Comparison of ENCODE assay signal across 39 cellular contexts in the genomic region with DNA sequence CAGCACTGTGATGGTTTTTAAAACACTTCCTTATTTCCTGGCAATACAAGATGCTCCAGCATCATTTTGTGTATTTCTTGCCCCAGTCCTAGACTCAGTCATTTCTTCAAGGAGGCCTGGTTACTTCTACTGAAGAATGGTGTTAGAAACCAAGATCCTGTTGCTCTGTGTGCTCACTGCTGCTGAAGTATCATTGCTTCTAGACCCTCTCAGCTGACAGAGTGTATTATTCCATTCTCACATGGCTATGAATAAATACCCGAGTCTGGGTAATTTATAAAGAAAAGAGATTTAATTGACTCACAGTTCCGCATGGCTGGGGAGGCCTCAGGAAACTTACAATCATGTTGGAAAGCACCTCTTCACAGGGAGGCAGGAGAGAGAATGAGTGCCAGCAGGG. TPM values are rescaled to one million over a fixed set of nuclear protein-coding genes. Genes with fewer than 3 reads are reported as not detected.
"Had no signal": no experiment of that assay in that cellular context is flagged by ENCODE, and none has a peak within 500 bp of the region (broad histone marks: within the 10 kb centered on the region; RNA-seq: fewer than 3 reads in every experiment).

No MANE protein-coding gene starts in this region.

- H3K4me1 Mint-ChIP-seq: activated naive CD4-positive, alpha-beta T cell treated with anti-CD3 and anti-CD28 coated beads, Interleukin-2, amount 10 ng/mL, durations not matched to agents 7 days and 5 days; activated naive CD4-positive, alpha-beta T cell treated with anti-CD3 and anti-CD28 coated beads, Interleukin-2, amount 50 U/mL, for 24 hours; activated naive CD8-positive, alpha-beta T cell treated with anti-CD3 and anti-CD28 coated beads, Interleukin-2, amount 10 ng/mL, durations not matched to agents 7 days and 5 days had no signal

- H3K4me1 ChIP-seq: ascending aorta had no signal

- H3K27ac Mint-ChIP-seq: activated B cell treated with CpG ODN at 0.5 μM for 24 hours; activated CD4-positive, alpha-beta T cell treated with anti-CD3 and anti-CD28 coated beads, Interleukin-2, amount 10 ng/mL, durations not matched to agents 7 days and 5 days; activated CD8-positive, alpha-beta T cell treated with anti-CD3 and anti-CD28 coated beads for 36 hours; activated naive CD4-positive, alpha-beta T cell treated with anti-CD3 and anti-CD28 coated beads, Interleukin-2, amount 10 ng/mL, durations not matched to agents 7 days and 5 days; activated naive CD4-positive, alpha-beta T cell treated with anti-CD3 and anti-CD28 coated beads, Interleukin-2, amount 50 U/mL, for 24 hours; activated naive CD8-positive, alpha-beta T cell; activated naive CD8-positive, alpha-beta T cell treated with anti-CD3 and anti-CD28 coated beads, Interleukin-2, amount 10 ng/mL, durations not matched to agents 7 days and 5 days; activated naive CD8-positive, alpha-beta T cell treated with anti-CD3 and anti-CD28 coated beads, Interleukin-2, amount 50 U/mL, for 24 hours; activated T-helper 1 cell treated with anti-CD3 and anti-CD28 coated beads, Interleukin-12 subunit alpha, Interleukin-12 subunit beta, Interleukin-2, Interleukin-4 antibody, amounts not matched to agents 30 ng/mL and 10 ng/mL and 1 ng/mL, durations not matched to agents 14 hours and 24 hours and 36 hours; activated T-helper 2 cell treated with anti-CD3 and anti-CD28 coated beads, Interferon-gamma antibody, Interleukin-2, Interleukin-4, amounts not matched to agents 10 μg/mL and 5 μg/mL and 100 μg/mL, durations not matched to agents 14 hours and 24 hours and 36 hours; brain; T-helper 1 cell treated with Interleukin-12 subunit alpha and Interleukin-12 subunit beta and Interleukin-4 antibody, amounts not matched to agents 30 μg/mL and 1 μg/mL, for 36 hours; T-helper 2 cell treated with Interferon-gamma antibody and Interleukin-4, amounts not matched to agents 5 μg/mL and 100 μg/mL, for 36 hours had no signal

- H3K4me3 ChIP-seq: ascending aorta, cardiac muscle cell had no signal

- H3K36me3 ChIP-seq: ascending aorta, cardiac muscle cell had no signal

- H3K4me3 Mint-ChIP-seq: activated B cell treated with CpG ODN at 0.5 μM for 24 hours; activated CD4-positive, alpha-beta T cell treated with anti-CD3 and anti-CD28 coated beads, Interleukin-2, amount 10 ng/mL, durations not matched to agents 7 days and 5 days; activated CD8-positive, alpha-beta T cell treated with anti-CD3 and anti-CD28 coated beads for 36 hours; activated naive CD4-positive, alpha-beta T cell treated with anti-CD3 and anti-CD28 coated beads, Interleukin-2, amount 10 ng/mL, durations not matched to agents 7 days and 5 days; activated naive CD4-positive, alpha-beta T cell treated with anti-CD3 and anti-CD28 coated beads, Interleukin-2, amount 50 U/mL, for 24 hours; activated naive CD8-positive, alpha-beta T cell; activated naive CD8-positive, alpha-beta T cell treated with anti-CD3 and anti-CD28 coated beads, Interleukin-2, amount 10 ng/mL, durations not matched to agents 7 days and 5 days; activated naive CD8-positive, alpha-beta T cell treated with anti-CD3 and anti-CD28 coated beads, Interleukin-2, amount 50 U/mL, for 24 hours; activated T-cell treated with anti-CD3 and anti-CD28 coated beads, Interleukin-2, amount 50 U/mL, for 4 hours; activated T-helper 1 cell treated with anti-CD3 and anti-CD28 coated beads, Interleukin-12 subunit alpha, Interleukin-12 subunit beta, Interleukin-2, Interleukin-4 antibody, amounts not matched to agents 30 ng/mL and 10 ng/mL and 1 ng/mL, durations not matched to agents 14 hours and 24 hours and 36 hours; brain; central memory CD8-positive, alpha-beta T cell; T-helper 1 cell treated with Interleukin-12 subunit alpha and Interleukin-12 subunit beta and Interleukin-4 antibody, amounts not matched to agents 30 μg/mL and 1 μg/mL, for 36 hours; T-helper 2 cell treated with Interferon-gamma antibody and Interleukin-4, amounts not matched to agents 5 μg/mL and 100 μg/mL, for 36 hours had no signal

- H3K36me3 Mint-ChIP-seq: activated naive CD4-positive, alpha-beta T cell treated with anti-CD3 and anti-CD28 coated beads, Interleukin-2, amount 10 ng/mL, durations not matched to agents 7 days and 5 days; activated naive CD4-positive, alpha-beta T cell treated with anti-CD3 and anti-CD28 coated beads, Interleukin-2, amount 50 U/mL, for 24 hours; activated naive CD8-positive, alpha-beta T cell; activated naive CD8-positive, alpha-beta T cell treated with anti-CD3 and anti-CD28 coated beads, Interleukin-2, amount 10 ng/mL, durations not matched to agents 7 days and 5 days; brain had no signal

- H3K27me3 ChIP-seq: ascending aorta had no signal

- H3K27ac ChIP-seq: ascending aorta, cardiac muscle cell, VCaP had no signal

- ATAC-seq: activated CD8-positive, alpha-beta T cell treated with anti-CD3 and anti-CD28 coated beads for 36 hours; activated T-cell treated with anti-CD3 and anti-CD28 coated beads, Interleukin-2, amount 50 U/mL, for 4 hours had no signal

- H3K9me3 Mint-ChIP-seq: activated naive CD4-positive, alpha-beta T cell treated with anti-CD3 and anti-CD28 coated beads, Interleukin-2, amount 10 ng/mL, durations not matched to agents 7 days and 5 days; activated naive CD4-positive, alpha-beta T cell treated with anti-CD3 and anti-CD28 coated beads, Interleukin-2, amount 50 U/mL, for 24 hours; central memory CD8-positive, alpha-beta T cell had no signal

- FAIRE-seq: bronchial epithelial cell, TTC549 had no signal

- DNase-seq: activated B cell treated with CpG ODN at 0.5 μM for 24 hours; activated CD4-positive, alpha-beta T cell treated with anti-CD3 and anti-CD28 coated beads, Interleukin-2, amount 10 ng/mL, durations not matched to agents 7 days and 5 days; activated CD4-positive, CD25-positive, alpha-beta regulatory T cell treated with anti-CD3 and anti-CD28 coated beads, Interleukin-2, amount 50 U/mL, for 72 hours; activated CD8-positive, alpha-beta memory T cell treated with anti-CD3 and anti-CD28 coated beads, Interleukin-2, amount 50 U/mL, for 4 hours; activated CD8-positive, alpha-beta T cell treated with anti-CD3 and anti-CD28 coated beads for 36 hours; activated effector memory CD4-positive, alpha-beta T cell treated with Interleukin-2 at 50 U/mL for 16 hours; activated gamma-delta T cell; activated naive CD4-positive, alpha-beta T cell treated with anti-CD3 and anti-CD28 coated beads, Interleukin-2, amount 10 ng/mL, durations not matched to agents 7 days and 5 days; activated naive CD4-positive, alpha-beta T cell treated with Interleukin-2 at 50 U/mL for 16 hours; activated naive CD8-positive, alpha-beta T cell treated with anti-CD3 and anti-CD28 coated beads, Interleukin-2, amount 10 ng/mL, durations not matched to agents 7 days and 5 days; activated naive CD8-positive, alpha-beta T cell treated with anti-CD3 and anti-CD28 coated beads, Interleukin-2, amount 50 U/mL, for 24 hours; activated T-cell treated with anti-CD3 and anti-CD28 coated beads for 4 hours; activated T-cell treated with anti-CD3 and anti-CD28 coated beads, Interleukin-2, amount 50 U/mL, for 1 hour; activated T-cell treated with anti-CD3 and anti-CD28 coated beads, Interleukin-2, amount 50 U/mL, for 4 hours; activated T-cell treated with anti-CD3 and anti-CD28 coated beads, Interleukin-2, amount 50 U/mL, for 72 hours; amygdala; anterior cingulate cortex; caudate nucleus; cerebellar nuclear complex; SW 1271; T-helper 1 cell; T-helper 2 cell; T-helper 9 cell had no signal

- H3K9me3 ChIP-seq: ascending aorta had no signal

RNA-seq across cellular contexts. Expression of a gene that starts 14.9 kb away (rescaled TPM):
- total RNA-seq: activated B cell treated with CpG ODN at 0.5 μM for 24 hours; activated CD4-positive, alpha-beta T cell treated with anti-CD3 and anti-CD28 coated beads, Interleukin-2, amount 10 ng/mL, durations not matched to agents 7 days and 5 days; activated CD8-positive, alpha-beta memory T cell treated with anti-CD3 and anti-CD28 coated beads for 36 hours; activated CD8-positive, alpha-beta T cell treated with anti-CD3 and anti-CD28 coated beads for 36 hours; activated naive CD8-positive, alpha-beta T cell treated with anti-CD3 and anti-CD28 coated beads, Interleukin-2, amount 10 ng/mL, durations not matched to agents 7 days and 5 days; activated T-cell treated with anti-CD3 and anti-CD28 coated beads, Interleukin-2, amount 50 U/mL, for 4 hours; activated T-cell treated with anti-CD3 and anti-CD28 coated beads, Interleukin-2, amount 50 U/mL, for 72 hours; activated T-helper 1 cell treated with anti-CD3 and anti-CD28 coated beads, Interleukin-12 subunit alpha, Interleukin-12 subunit beta, Interleukin-2, Interleukin-4 antibody, amounts not matched to agents 30 ng/mL and 10 ng/mL and 1 ng/mL, durations not matched to agents 14 hours and 24 hours and 36 hours; activated T-helper 2 cell treated with anti-CD3 and anti-CD28 coated beads, Interferon-gamma antibody, Interleukin-2, Interleukin-4, amounts not matched to agents 10 μg/mL and 5 μg/mL and 100 μg/mL, durations not matched to agents 14 hours and 24 hours and 36 hours; ascending aorta; bronchial epithelial cell; cardiac muscle cell; chondrocyte had no signal

RNA-seq across cellular contexts. Expression of a gene that starts 28.5 kb away (rescaled TPM):
- total RNA-seq: activated B cell treated with CpG ODN at 0.5 μM for 24 hours; activated CD4-positive, alpha-beta T cell treated with anti-CD3 and anti-CD28 coated beads, Interleukin-2, amount 10 ng/mL, durations not matched to agents 7 days and 5 days; activated CD8-positive, alpha-beta memory T cell treated with anti-CD3 and anti-CD28 coated beads for 36 hours; activated CD8-positive, alpha-beta T cell treated with anti-CD3 and anti-CD28 coated beads for 36 hours; activated naive CD8-positive, alpha-beta T cell treated with anti-CD3 and anti-CD28 coated beads, Interleukin-2, amount 10 ng/mL, durations not matched to agents 7 days and 5 days; activated T-cell treated with anti-CD3 and anti-CD28 coated beads, Interleukin-2, amount 50 U/mL, for 4 hours; activated T-cell treated with anti-CD3 and anti-CD28 coated beads, Interleukin-2, amount 50 U/mL, for 72 hours; activated T-helper 1 cell treated with anti-CD3 and anti-CD28 coated beads, Interleukin-12 subunit alpha, Interleukin-12 subunit beta, Interleukin-2, Interleukin-4 antibody, amounts not matched to agents 30 ng/mL and 10 ng/mL and 1 ng/mL, durations not matched to agents 14 hours and 24 hours and 36 hours; activated T-helper 2 cell treated with anti-CD3 and anti-CD28 coated beads, Interferon-gamma antibody, Interleukin-2, Interleukin-4, amounts not matched to agents 10 μg/mL and 5 μg/mL and 100 μg/mL, durations not matched to agents 14 hours and 24 hours and 36 hours; ascending aorta; bronchial epithelial cell; cardiac muscle cell; chondrocyte had no signal
- polyA plus RNA-seq: adipose tissue, cardiac muscle cell had no signal

RNA-seq across cellular contexts. Expression of a gene that starts 45.0 kb away (rescaled TPM):
- total RNA-seq: activated B cell treated with CpG ODN at 0.5 μM for 24 hours; activated CD4-positive, alpha-beta T cell treated with anti-CD3 and anti-CD28 coated beads, Interleukin-2, amount 10 ng/mL, durations not matched to agents 7 days and 5 days; activated CD8-positive, alpha-beta memory T cell treated with anti-CD3 and anti-CD28 coated beads for 36 hours; activated CD8-positive, alpha-beta T cell treated with anti-CD3 and anti-CD28 coated beads for 36 hours; activated naive CD8-positive, alpha-beta T cell treated with anti-CD3 and anti-CD28 coated beads, Interleukin-2, amount 10 ng/mL, durations not matched to agents 7 days and 5 days; activated T-cell treated with anti-CD3 and anti-CD28 coated beads, Interleukin-2, amount 50 U/mL, for 4 hours; activated T-cell treated with anti-CD3 and anti-CD28 coated beads, Interleukin-2, amount 50 U/mL, for 72 hours; activated T-helper 1 cell treated with anti-CD3 and anti-CD28 coated beads, Interleukin-12 subunit alpha, Interleukin-12 subunit beta, Interleukin-2, Interleukin-4 antibody, amounts not matched to agents 30 ng/mL and 10 ng/mL and 1 ng/mL, durations not matched to agents 14 hours and 24 hours and 36 hours; activated T-helper 2 cell treated with anti-CD3 and anti-CD28 coated beads, Interferon-gamma antibody, Interleukin-2, Interleukin-4, amounts not matched to agents 10 μg/mL and 5 μg/mL and 100 μg/mL, durations not matched to agents 14 hours and 24 hours and 36 hours; ascending aorta; bronchial epithelial cell; cardiac muscle cell; chondrocyte had no signal

RNA-seq across cellular contexts. Expression of a gene that starts 50.4 kb away (rescaled TPM):
- total RNA-seq: activated T-helper 1 cell treated with anti-CD3 and anti-CD28 coated beads, Interleukin-12 subunit alpha, Interleukin-12 subunit beta, Interleukin-2, Interleukin-4 antibody, amounts not matched to agents 30 ng/mL and 10 ng/mL and 1 ng/mL, durations not matched to agents 14 hours and 24 hours and 36 hours had no signal
